In the genomic region with DNA sequence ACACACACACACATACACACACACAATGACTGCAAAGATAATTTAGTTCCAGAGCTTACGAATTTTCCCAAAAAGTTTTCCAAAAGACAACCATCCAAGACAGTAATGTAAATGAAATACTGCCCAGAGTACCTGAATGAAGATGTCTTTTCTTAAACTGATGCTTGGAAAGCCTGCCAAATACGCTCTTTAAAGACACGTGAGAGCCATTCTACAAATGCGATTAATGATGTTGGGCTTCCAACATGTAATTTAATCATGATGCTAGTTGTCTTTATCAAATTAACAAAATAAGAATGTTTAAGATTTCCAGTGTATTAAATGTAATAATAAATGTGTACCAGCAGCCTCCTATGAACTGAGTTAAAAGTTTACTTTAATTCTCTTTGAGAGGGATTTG, we compare ENCODE assay signal across 35 cellular contexts. TPM values are rescaled to one million over a fixed set of nuclear protein-coding genes. Genes with fewer than 3 reads are reported as not detected.
A peak's percentile ranks its signal among the peaks of the same experiment; 100 is the strongest.
DNase-seq lines count a peak whose midpoint lies in the region; ATAC-seq, FAIRE-seq and TF ChIP-seq lines count a peak whose summit lies in the region.
"Had no signal": no experiment of that assay in that cellular context is flagged by ENCODE, and none has a peak within 500 bp of the region (broad histone marks: within the 10 kb centered on the region; RNA-seq: fewer than 3 reads in every experiment).

No MANE protein-coding gene starts in this region.

- TF ChIP-seq EP300 in SK-N-SH (IDR thresholded peaks at IDR 0.05; ENCODE audit: borderline replicate concordance in 1 of 2, low read depth in 1 of 2, low read length in 1 of 2) = no peak

- no peaks in the 10 kb centered on the region for H3K9me1 ChIP-seq in endothelial cell of umbilical vein (replicated peaks; ENCODE audit: control insufficient read depth, extremely low read depth, insufficient read depth, low read length)

- peak; percentile 40; the same call in 2 of the 3 replicates for ATAC-seq in SK-N-SH treated with all-trans-retinoic acid at 6 μM for 48 hours
- ATAC-seq in stimulated activated memory B cell treated with anti-CD40 and anti-IgM and Interleukin-4, amounts not matched to agents 10 μg/mL and 1 μg/mL and 100 μg/mL, for 72 hours = no peak
- ATAC-seq: A549; CD8-positive, alpha-beta T cell had no signal

- H3K27me3 ChIP-seq in SK-N-SH (ENCODE audit: insufficient read depth) = no peaks in the 10 kb centered on the region
- no peaks in the 10 kb centered on the region for H3K27me3 ChIP-seq in endothelial cell of umbilical vein (ENCODE audit: control insufficient read depth in 2 of 2, insufficient read depth in 2 of 2, low read length in 2 of 2)
- no peaks in the 10 kb centered on the region for H3K27me3 ChIP-seq in vagina
- H3K27me3 ChIP-seq: BE2C; BLaER1; BLaER1 treated with 17β-estradiol and CSF1 and Interleukin-3, amounts not matched to agents 10 nM and 100 nM had no signal

- H3K9me2 ChIP-seq in SK-N-SH = no peaks in the 10 kb centered on the region

- H3K4me3 ChIP-seq in SK-N-SH (ENCODE audit: low read depth in 2 of 2, low read length in 1 of 2) (no peak overlapping the region), endothelial cell of umbilical vein (replicated peaks in 1 of 3; ENCODE audit: insufficient read depth in 1 of 3, low read depth in 1 of 3, low read length in 3 of 3) (no peak overlapping the region), vagina (no peak overlapping the region)
- H3K4me3 ChIP-seq: A549; BLaER1; BLaER1 treated with 17β-estradiol and CSF1 and Interleukin-3, amounts not matched to agents 10 nM and 100 nM had no signal

- DNase-seq in SK-N-SH (no peak), endothelial cell of umbilical vein (ENCODE audit: low read depth, low spot score) (no peak), vagina (ENCODE audit: extremely low spot score in 2 of 2) (no peak), AG20443 (ENCODE audit: low spot score) (no peak)
- DNase-seq: 8988T; ACHN; AML-193; BE2C; C1 segment of cervical spinal cord; Caco-2; Calu3; CD4-positive, alpha-beta memory T cell; CD4-positive, alpha-beta T cell; CD4-positive, CD25-positive, alpha-beta regulatory T cell; CD8-positive, alpha-beta memory T cell; CD8-positive, alpha-beta T cell; COR-L47; DMS 273 treated with DMSO at 0.1 percent for 48 hours; DMS153; DMS53; DMS79; DMS79 treated with DMSO at 0.1 percent for 48 hours; DND-41; EL had no signal

- H3K9me3 Mint-ChIP-seq in stimulated activated memory B cell treated with anti-CD40 and anti-IgM and Interleukin-4, amounts not matched to agents 10 μg/mL and 1 μg/mL and 100 μg/mL, for 72 hours = no peaks in the 10 kb centered on the region
- H3K9me3 Mint-ChIP-seq: CD14-positive monocyte; CD4-positive, alpha-beta memory T cell; CD4-positive, alpha-beta T cell; CD4-positive, CD25-positive, alpha-beta regulatory T cell; CD8-positive, alpha-beta memory T cell; CD8-positive, alpha-beta T cell had no signal

- H3K9me3 ChIP-seq in SK-N-SH = no peaks in the 10 kb centered on the region
- no peaks in the 10 kb centered on the region for H3K9me3 ChIP-seq in endothelial cell of umbilical vein (replicated peaks; ENCODE audit: control insufficient read depth, insufficient read depth, low read length)
- no peaks in the 10 kb centered on the region for H3K9me3 ChIP-seq in vagina
- H3K9me3 ChIP-seq: A549; BE2C; BLaER1; BLaER1 treated with 17β-estradiol and CSF1 and Interleukin-3, amounts not matched to agents 10 nM and 100 nM; Caco-2 had no signal

- FAIRE-seq in endothelial cell of umbilical vein (lab: Jason Lieb, UNC) = peak; percentile 57
- FAIRE-seq: A204.1, A549, D721Med had no signal

- H3K27ac ChIP-seq in SK-N-SH (ENCODE audit: low read depth in 2 of 2, low read length in 1 of 2) = no peak overlapping the region
- no peak overlapping the region for H3K27ac ChIP-seq in endothelial cell of umbilical vein (ENCODE audit: insufficient read depth, low read depth, low read length)
- H3K27ac ChIP-seq in vagina = no peak overlapping the region
- H3K27ac ChIP-seq: 22Rv1; A549; BLaER1; BLaER1 treated with 17β-estradiol and CSF1 and Interleukin-3, amounts not matched to agents 10 nM and 100 nM; C4-2B had no signal

- H2AFZ ChIP-seq in SK-N-SH (ENCODE audit: low read depth) (no peak overlapping the region), endothelial cell of umbilical vein (ENCODE audit: low read depth, low read length) (no peak overlapping the region)

- H3K79me2 ChIP-seq in SK-N-SH (ENCODE audit: insufficient read depth) = peaks cover 33% of the 10 kb centered on the region
- H3K79me2 ChIP-seq in endothelial cell of umbilical vein (ENCODE audit: control insufficient read depth, insufficient read depth, low read length) = peaks cover 83% of the 10 kb centered on the region

- H3K27ac Mint-ChIP-seq in stimulated activated memory B cell treated with anti-CD40 and anti-IgM and Interleukin-4, amounts not matched to agents 10 μg/mL and 1 μg/mL and 100 μg/mL, for 72 hours = peak overlapping the region; percentile 84
- H3K27ac Mint-ChIP-seq: B cell; CD4-positive, alpha-beta memory T cell; CD4-positive, alpha-beta T cell; CD4-positive, CD25-positive, alpha-beta regulatory T cell; CD8-positive, alpha-beta memory T cell; CD8-positive, alpha-beta T cell had no signal

- no peak overlapping the region for H3K9ac ChIP-seq in SK-N-SH
- H3K9ac ChIP-seq in endothelial cell of umbilical vein (replicated peaks; ENCODE audit: extremely low read depth, insufficient read depth, low read length) = no peak overlapping the region
- H3K9ac ChIP-seq: BLaER1; BLaER1 treated with 17β-estradiol and CSF1 and Interleukin-3, amounts not matched to agents 10 nM and 100 nM had no signal

- no TSS peak for BruUV-seq in endothelial cell of umbilical vein (replicated peaks; lab: Mats Ljungman, UMichigan)

- H3K27me3 Mint-ChIP-seq in stimulated activated memory B cell treated with anti-CD40 and anti-IgM and Interleukin-4, amounts not matched to agents 10 μg/mL and 1 μg/mL and 100 μg/mL, for 72 hours = no peaks in the 10 kb centered on the region
- H3K27me3 Mint-ChIP-seq: B cell; CD4-positive, alpha-beta memory T cell; CD4-positive, alpha-beta T cell; CD4-positive, CD25-positive, alpha-beta regulatory T cell had no signal

- H3K4me1 Mint-ChIP-seq in stimulated activated memory B cell treated with anti-CD40 and anti-IgM and Interleukin-4, amounts not matched to agents 10 μg/mL and 1 μg/mL and 100 μg/mL, for 72 hours = peaks cover 38% of the 10 kb centered on the region

- H3K4me2 ChIP-seq in SK-N-SH (no peak overlapping the region), endothelial cell of umbilical vein (ENCODE audit: insufficient read depth, low read length) (no peak overlapping the region)
- H3K4me2 ChIP-seq: A549, BLaER1 had no signal

- H3K4me1 ChIP-seq in SK-N-SH (ENCODE audit: control insufficient read depth in 1 of 2, insufficient read depth in 2 of 2, low read depth in 1 of 2, low read length in 1 of 2) = peaks cover 0 to 7% of the 10 kb centered on the region in 2 experiments; a peak in 2 of 4 replicates
- H3K4me1 ChIP-seq in endothelial cell of umbilical vein (ENCODE audit: control insufficient read depth, extremely low read depth, insufficient read depth, low read length) = peaks cover 3% of the 10 kb centered on the region
- H3K4me1 ChIP-seq in vagina = peaks cover 14% of the 10 kb centered on the region
- H3K4me1 ChIP-seq: A549, BE2C, BLaER1, Caco-2 had no signal

- intact Hi-C loops in endothelial cell of umbilical vein (cut with micrococcal nuclease) = no loop called here
- intact Hi-C loops in vagina (cut with DNase I) = no loop called here

- peaks cover 79% of the 10 kb centered on the region for H3K36me3 Mint-ChIP-seq in stimulated activated memory B cell treated with anti-CD40 and anti-IgM and Interleukin-4, amounts not matched to agents 10 μg/mL and 1 μg/mL and 100 μg/mL, for 72 hours

- no peak for TF ChIP-seq RAD21 in SK-N-SH (IDR thresholded peaks at IDR 0.05; ENCODE audit: low read length)

- dilution Hi-C loops in endothelial cell of umbilical vein (cut with MboI; ENCODE audit: extremely low pct_ligation_motif_present, low sequenced_read_pairs) = no loop called here

- no peak for TF ChIP-seq POLR2A in endothelial cell of umbilical vein (IDR thresholded peaks at IDR 0.05; ENCODE audit: low read depth, low read length)
- TF ChIP-seq POLR2A in vagina (IDR thresholded peaks at IDR 0.05) = no peak

- CTCF ChIA-PET in SK-N-SH (lab: Yijun Ruan, JAX) = interaction anchor here (1.0 to 10.4 kb wide), 5 partner anchors 9 to 871 kb away, joined by 3 to 137 read pairs (median 3); no protein-coding TSS in a partner anchor
- CTCF ChIA-PET in endothelial cell of umbilical vein (lab: Charles Lee) = interaction anchor here (1.0 kb wide), 1 partner anchor 9 kb away, joined by 6 read pairs; no protein-coding TSS in a partner anchor

- WGBS in SK-N-SH (ENCODE audit: low lambda C conversion rate) = 80% methylated on average over 4 of the region's 4 CpGs

- POLR2A ChIA-PET in SK-N-SH (lab: Yijun Ruan, JAX) = no interaction called here
- POLR2A ChIA-PET in endothelial cell of umbilical vein (lab: Charles Lee) = no interaction called here

- H3K36me3 ChIP-seq in SK-N-SH (replicated peaks in 1 of 2; ENCODE audit: control insufficient read depth in 1 of 2, insufficient read depth in 2 of 2, low read length in 1 of 2) (peaks cover 66 to 82% of the 10 kb centered on the region in 2 experiments), endothelial cell of umbilical vein (ENCODE audit: control insufficient read depth in 2 of 2, extremely low read depth in 1 of 2, insufficient read depth in 2 of 2, low read length in 2 of 2) (peaks cover 30 to 64% of the 10 kb centered on the region in 2 experiments), vagina (peaks cover 0 to 65% of the 10 kb centered on the region in 2 donors)

- H3F3A ChIP-seq in SK-N-SH (replicated peaks; ENCODE audit: insufficient read depth) = no peaks in the 10 kb centered on the region

- TF ChIP-seq CTCF in SK-N-SH (IDR thresholded peaks at IDR 0.05) = no peak
- TF ChIP-seq CTCF in endothelial cell of umbilical vein (IDR thresholded peaks at IDR 0.05; ENCODE audit: extremely low read depth in 1 of 2, insufficient read depth in 1 of 2, low read depth in 1 of 2, low read length in 2 of 2) = no peak
- TF ChIP-seq CTCF in vagina (IDR thresholded peaks at IDR 0.05) = no peak

- H3K4me3 Mint-ChIP-seq in stimulated activated memory B cell treated with anti-CD40 and anti-IgM and Interleukin-4, amounts not matched to agents 10 μg/mL and 1 μg/mL and 100 μg/mL, for 72 hours = no peak overlapping the region
- H3K4me3 Mint-ChIP-seq: B cell; CD14-positive monocyte; CD4-positive, alpha-beta memory T cell; CD4-positive, alpha-beta T cell; CD4-positive, CD25-positive, alpha-beta regulatory T cell; CD8-positive, alpha-beta memory T cell; CD8-positive, alpha-beta T cell had no signal

- H4K20me1 ChIP-seq in SK-N-SH (ENCODE audit: insufficient read depth) (no peaks in the 10 kb centered on the region), endothelial cell of umbilical vein (replicated peaks; ENCODE audit: control insufficient read depth, extremely low read depth, insufficient read depth, low read length) (no peaks in the 10 kb centered on the region)

RNA-seq across cellular contexts. Expression of a gene that starts 11.1 kb away (rescaled TPM):
- polyA plus RNA-seq in SK-N-SH (2012; rRNA removed) = 4.5 and 6.2 TPM in 2 replicates
- polyA plus RNA-seq in SK-N-SH (2012; cell fraction: cytosol; rRNA removed) = 5.3 and 5.4 TPM in 2 replicates
- polyA plus RNA-seq in SK-N-SH (2012; cell fraction: nucleus; rRNA removed) = 7.9 and 12.0 TPM in 2 replicates
- total RNA-seq in endothelial cell of umbilical vein = 39.6 and 59.6 TPM in 2 replicates
- 15.3 and 15.9 TPM in 2 replicates for polyA plus RNA-seq in endothelial cell of umbilical vein
- polyA plus RNA-seq in endothelial cell of umbilical vein (2011; cell fraction: cytosol; rRNA removed) = 14.8 and 16.1 TPM in 2 replicates
- polyA plus RNA-seq in endothelial cell of umbilical vein (2011; cell fraction: nucleus; rRNA removed) = 42.1 and 44.4 TPM in 2 replicates
- polyA plus RNA-seq in endothelial cell of umbilical vein (2012) = 33.2 and 44.5 TPM in 2 replicates
- 128 and 141 TPM in 2 replicates for polyA minus RNA-seq in endothelial cell of umbilical vein
- 19.8 TPM for polyA minus RNA-seq in endothelial cell of umbilical vein (2011; cell fraction: cytosol; rRNA and poly(A)+ RNA removed)
- 87.5 and 88.1 TPM in 2 replicates for polyA minus RNA-seq in endothelial cell of umbilical vein (2011; cell fraction: nucleus; rRNA and poly(A)+ RNA removed)
- total RNA-seq in vagina = 15.2 TPM
